13 cellular contexts compared by ENCODE assay signal in the genomic region with DNA sequence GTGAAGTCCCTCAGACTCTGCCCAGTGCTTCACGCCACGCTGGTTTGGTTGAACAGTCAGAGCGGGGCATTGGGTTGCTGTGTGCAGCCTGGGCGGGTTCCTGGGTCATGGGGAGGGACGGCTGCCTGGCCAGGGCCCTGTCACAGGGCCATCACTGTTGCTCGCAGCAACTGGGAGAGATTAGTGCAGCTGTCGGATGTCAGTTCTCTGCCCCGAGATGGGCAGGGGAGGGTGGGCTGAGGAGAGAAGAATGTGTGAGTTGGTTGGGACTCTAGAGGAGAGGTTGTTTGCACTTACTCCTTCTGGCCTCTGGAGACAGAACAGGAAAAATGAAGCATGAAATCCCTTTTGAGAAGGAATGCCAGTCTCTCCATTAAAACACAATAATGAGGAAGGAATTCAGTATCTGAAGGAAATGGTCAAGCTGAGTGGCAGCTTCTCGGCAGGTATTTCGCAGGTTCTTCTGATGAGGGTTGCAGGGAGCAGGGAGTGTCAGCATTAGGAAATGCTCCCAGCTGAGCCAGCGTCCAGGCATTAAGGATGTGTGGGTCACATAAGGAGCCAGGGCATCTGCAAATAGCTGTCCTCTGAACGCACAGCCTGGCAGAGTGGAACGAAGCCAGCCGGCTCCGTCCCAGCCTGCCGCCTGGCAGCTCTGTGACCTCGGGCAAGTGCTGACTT.
DNase-seq lines count a peak whose midpoint lies in the region; ATAC-seq and TF ChIP-seq lines count a peak whose summit lies in the region.
"Had no signal": no experiment of that assay in that cellular context is flagged by ENCODE, and none has a peak within 500 bp of the region (broad histone marks: within the 10 kb centered on the region; RNA-seq: fewer than 3 reads in every experiment).

No MANE protein-coding gene starts in this region.

- no peak overlapping the region for H3K4me3 Mint-ChIP-seq in glutamatergic neuron (ENCODE audit: unreplicated experiment)
- H3K4me3 Mint-ChIP-seq: activated T-cell treated with anti-CD3 and anti-CD28 coated beads, Interleukin-2, amount 50 U/mL, for 72 hours; naive B cell had no signal

- DNase-seq in ELF-1 (ENCODE audit: low read depth, low spot score) (peak; percentile 22), body of pancreas (peak in 3 of 4 donors; percentile 47 to 62 (median 55)), right cardiac atrium (peak in 2 of 3 donors; percentile 73 to 78), KG1 (lab: John Stamatoyannopoulos, UW) (no peak), islet precursor cell (no peak), ascending aorta (ENCODE audit: low spot score in 2 of 2) (no peak), glutamatergic neuron (no peak)
- DNase-seq: activated T-cell treated with anti-CD3 and anti-CD28 coated beads, Interleukin-2, amount 50 U/mL, for 72 hours; naive B cell; stimulated activated naive CD4-positive, alpha-beta T cell treated with Interleukin-2 at 50 U/mL for 16 hours had no signal

- peaks cover 4% of the 10 kb centered on the region for H3K4me1 Mint-ChIP-seq in glutamatergic neuron (ENCODE audit: low read depth, unreplicated experiment)

- H3K36me3 ChIP-seq in body of pancreas (replicated peaks in 1 of 2; ENCODE audit: insufficient read depth in 1 of 2, low read depth in 2 of 2) = peaks cover 0 to 9% of the 10 kb centered on the region in 2 donors
- H3K36me3 ChIP-seq in neutrophil = peaks cover 57% of the 10 kb centered on the region
- H3K36me3 ChIP-seq in ascending aorta = peaks cover 30 to 42% of the 10 kb centered on the region in 2 donors

- peaks cover 2% of the 10 kb centered on the region for H3K27me3 Mint-ChIP-seq in glutamatergic neuron (ENCODE audit: unreplicated experiment)
- H3K27me3 Mint-ChIP-seq: naive B cell had no signal

- H3K4me1 ChIP-seq in body of pancreas = peaks cover 71% of the 10 kb centered on the region
- H3K4me1 ChIP-seq in right cardiac atrium (ENCODE audit: control insufficient read depth, insufficient read depth, low read length) = peaks cover 17% of the 10 kb centered on the region
- H3K4me1 ChIP-seq in neutrophil (ENCODE audit: control insufficient read depth in 1 of 2, insufficient read depth in 1 of 2, low read depth in 1 of 2, low read length in 1 of 2) = peaks cover 17 to 19% of the 10 kb centered on the region in 2 experiments
- H3K4me1 ChIP-seq in ascending aorta = no peaks in the 10 kb centered on the region

- no peaks in the 10 kb centered on the region for H3K36me3 Mint-ChIP-seq in glutamatergic neuron (ENCODE audit: unreplicated experiment)

- no peak for TF ChIP-seq POLR2A in body of pancreas (IDR thresholded peaks at IDR 0.05)

- no peak overlapping the region for H3K27ac Mint-ChIP-seq in glutamatergic neuron (ENCODE audit: unreplicated experiment)
- H3K27ac Mint-ChIP-seq: activated T-cell treated with anti-CD3 and anti-CD28 coated beads, Interleukin-2, amount 50 U/mL, for 72 hours had no signal

- peak; percentile 41 for ATAC-seq in body of pancreas
- peak; percentile 59 to 67 for ATAC-seq in right cardiac atrium
- ATAC-seq: activated T-cell treated with anti-CD3 and anti-CD28 coated beads, Interleukin-2, amount 50 U/mL, for 72 hours; Panc1 had no signal

- no peaks in the 10 kb centered on the region for H3K9me3 Mint-ChIP-seq in glutamatergic neuron (ENCODE audit: unreplicated experiment)
- H3K9me3 Mint-ChIP-seq: activated T-cell treated with anti-CD3 and anti-CD28 coated beads, Interleukin-2, amount 50 U/mL, for 72 hours; naive B cell had no signal

- peak in 3 of 7 experiments; percentile 13 to 22 (median 20) for TF ChIP-seq CTCF in body of pancreas (IDR thresholded peaks at IDR 0.05)
- no peak for TF ChIP-seq CTCF in neutrophil (IDR thresholded peaks at IDR 0.05)
- no peak for TF ChIP-seq CTCF in ascending aorta (IDR thresholded peaks at IDR 0.05)
- no peak for TF ChIP-seq CTCF in glutamatergic neuron (IDR thresholded peaks at IDR 0.05; ENCODE audit: partially characterized antibody, unreplicated experiment)

- H3K27me3 ChIP-seq in body of pancreas (no peaks in the 10 kb centered on the region), right cardiac atrium (ENCODE audit: control insufficient read depth, insufficient read depth) (no peaks in the 10 kb centered on the region), neutrophil (no peaks in the 10 kb centered on the region), ascending aorta (no peaks in the 10 kb centered on the region)

- intact Hi-C loops in body of pancreas (cut with DNase I) (no loop called here), right cardiac atrium (cut with DNase I) (no loop called here), ascending aorta (cut with DNase I) (loop anchor here (5.0 kb wide), 1 partner anchor 110 kb away; a partner anchor contains a TSS)

- H3K4me3 ChIP-seq in body of pancreas = no peak overlapping the region
- no peak overlapping the region for H3K4me3 ChIP-seq in right cardiac atrium (ENCODE audit: low read length)
- no peak overlapping the region for H3K4me3 ChIP-seq in neutrophil (ENCODE audit: low read depth in 1 of 2, low read length in 1 of 2)
- no peak overlapping the region for H3K4me3 ChIP-seq in ascending aorta

- no peaks in the 10 kb centered on the region for H3K9me3 ChIP-seq in body of pancreas
- no peaks in the 10 kb centered on the region for H3K9me3 ChIP-seq in right cardiac atrium (ENCODE audit: control insufficient read depth, low read length)
- H3K9me3 ChIP-seq in neutrophil = no peaks in the 10 kb centered on the region
- no peaks in the 10 kb centered on the region for H3K9me3 ChIP-seq in ascending aorta

- 41 to 45% methylated on average over 16 to 17 of the region's 17 CpGs for WGBS in body of pancreas, 2 donors
- 61% methylated on average over 17 of the region's 17 CpGs for WGBS in right cardiac atrium

- H3K27ac ChIP-seq in body of pancreas (peak overlapping the region; percentile 62 to 74 (median 70)), right cardiac atrium (ENCODE audit: low read length) (peak overlapping the region; percentile 65), neutrophil (peak overlapping the region; percentile 51), ascending aorta (peak overlapping the region in 1 of 2 donors; percentile 38)
- H3K27ac ChIP-seq: VCaP had no signal

Comparison
In these comparisons a context has a peak if more than half of its experiments do, and no peak if none do; other contexts are left out.
1. DNase-seq: peak in ELF-1 (single experiment), body of pancreas (3 of 4) and right cardiac atrium (2 of 3); none in KG1 (single experiment), islet precursor cell (single experiment), ascending aorta (0 of 2) and glutamatergic neuron (single experiment).